10 cellular contexts compared by ENCODE assay signal in the genomic region with DNA sequence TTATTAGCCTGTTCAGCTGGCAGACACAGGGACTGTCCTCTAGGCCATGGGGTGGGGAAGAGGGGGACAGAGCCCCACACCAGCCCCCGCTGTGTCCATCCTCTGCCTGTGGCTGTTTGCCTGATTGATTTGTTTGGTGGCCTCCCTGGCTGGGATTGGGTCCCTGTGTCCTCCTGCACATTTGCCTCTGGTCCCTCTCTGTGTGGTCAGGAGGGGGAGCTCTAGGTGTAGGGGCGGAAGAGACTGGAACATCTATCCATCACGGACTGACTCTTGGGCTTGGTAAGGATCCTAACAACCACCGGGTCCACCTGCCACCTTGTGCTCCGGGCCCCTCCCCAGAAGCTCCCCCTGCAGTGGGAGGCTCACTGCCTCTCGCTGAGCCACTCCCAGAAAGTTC. TPM values are rescaled to one million over a fixed set of nuclear protein-coding genes. Genes with fewer than 3 reads are reported as not detected.
DNase-seq lines count a peak whose midpoint lies in the region; FAIRE-seq and TF ChIP-seq lines count a peak whose summit lies in the region.
"Had no signal": no experiment of that assay in that cellular context is flagged by ENCODE, and none has a peak within 500 bp of the region (broad histone marks: within the 10 kb centered on the region; RNA-seq: fewer than 3 reads in every experiment).

No MANE protein-coding gene starts in this region.

- H3K4me3 Mint-ChIP-seq in T-helper 2 cell treated with Interferon-gamma antibody and Interleukin-4, amounts not matched to agents 5 μg/mL and 100 μg/mL, for 36 hours: no peak overlapping the region

- H3K27ac ChIP-seq in smooth muscle cell (ENCODE audit: low read depth): no peak overlapping the region
- H3K27ac ChIP-seq in substantia nigra (ENCODE audit: low read depth, low read length, poor library complexity, severe bottlenecking): no peak overlapping the region

- DNase-seq in NCI-H526 (lab: John Stamatoyannopoulos, UW): peak; percentile 3 to 26
- no peak for DNase-seq in NCI-H526 treated with DMSO at 0.1 percent for 48 hours (lab: John Stamatoyannopoulos, UW)
- peak; percentile 46 for DNase-seq in bronchial epithelial cell (ENCODE audit: low read depth)
- no peak for DNase-seq in smooth muscle cell (lab: John Stamatoyannopoulos, UW; ENCODE audit: unreplicated experiment)
- DNase-seq in substantia nigra (lab: John Stamatoyannopoulos, UW): no peak
- no peak for DNase-seq in NCI-H1436 treated with DMSO at 0.1 percent for 48 hours (lab: John Stamatoyannopoulos, UW)
- no peak for DNase-seq in T-helper 2 cell treated with Interferon-gamma antibody and Interleukin-4, amounts not matched to agents 5 μg/mL and 100 μg/mL, for 36 hours (ENCODE audit: low spot score)
- DNase-seq: COR-L47 had no signal

- no peak overlapping the region for H3K27ac Mint-ChIP-seq in T-helper 2 cell treated with Interferon-gamma antibody and Interleukin-4, amounts not matched to agents 5 μg/mL and 100 μg/mL, for 36 hours

- no peak overlapping the region for H3K9ac ChIP-seq in Loucy (ENCODE audit: low read depth, low read length, poor library complexity, severe bottlenecking)
- H3K9ac ChIP-seq in smooth muscle cell (ENCODE audit: low read depth): no peak overlapping the region

- no peaks in the 10 kb centered on the region for H3K9me3 Mint-ChIP-seq in T-helper 2 cell treated with Interferon-gamma antibody and Interleukin-4, amounts not matched to agents 5 μg/mL and 100 μg/mL, for 36 hours

- H2AFZ ChIP-seq in Loucy (ENCODE audit: low read length) (no peak overlapping the region), smooth muscle cell (ENCODE audit: low read depth) (no peak overlapping the region)

- no peaks in the 10 kb centered on the region for H4K20me1 ChIP-seq in Loucy (ENCODE audit: insufficient read depth, low read length, poor library complexity, severe bottlenecking)
- no peaks in the 10 kb centered on the region for H4K20me1 ChIP-seq in smooth muscle cell (ENCODE audit: low read depth)

- H3F3A ChIP-seq in Loucy (ENCODE audit: low read depth) (no peaks in the 10 kb centered on the region), smooth muscle cell (ENCODE audit: low read depth) (no peaks in the 10 kb centered on the region)

- H3K4me3 ChIP-seq in Loucy (ENCODE audit: low read length, poor library complexity, severe bottlenecking) (no peak overlapping the region), bronchial epithelial cell (ENCODE audit: low read depth, low read length) (no peak overlapping the region), smooth muscle cell (no peak overlapping the region)

- peak; percentile 52; the same call in 1 of the 2 replicates for TF ChIP-seq CTCF in Loucy (conservative IDR thresholded peaks at IDR 0.05; ENCODE audit: low read length)
- peak; percentile 81 for TF ChIP-seq CTCF in bronchial epithelial cell (IDR thresholded peaks at IDR 0.05; ENCODE audit: insufficient read depth, low read length, severe bottlenecking)
- TF ChIP-seq CTCF in smooth muscle cell (IDR thresholded peaks at IDR 0.05; ENCODE audit: borderline replicate concordance, insufficient read depth, poor library complexity, severe bottlenecking): peak; percentile 24

- H3K9me2 ChIP-seq in Loucy (replicated peaks; ENCODE audit: low read depth, low read length): no peaks in the 10 kb centered on the region

- H3K9me3 ChIP-seq in Loucy (ENCODE audit: insufficient read depth, low read depth, low read length) (no peaks in the 10 kb centered on the region), smooth muscle cell (replicated peaks; ENCODE audit: low read depth) (no peaks in the 10 kb centered on the region)

- no peaks in the 10 kb centered on the region for H3K4me1 ChIP-seq in Loucy (ENCODE audit: insufficient read depth, low read length, poor library complexity, severe bottlenecking)
- H3K4me1 ChIP-seq in smooth muscle cell (ENCODE audit: low read depth): peaks cover 21% of the 10 kb centered on the region

- H3K36me3 Mint-ChIP-seq in T-helper 2 cell treated with Interferon-gamma antibody and Interleukin-4, amounts not matched to agents 5 μg/mL and 100 μg/mL, for 36 hours (ENCODE audit: low read depth): no peaks in the 10 kb centered on the region

- H3K79me2 ChIP-seq in Loucy (ENCODE audit: insufficient read depth, low read length) (no peaks in the 10 kb centered on the region), smooth muscle cell (ENCODE audit: low read depth) (no peaks in the 10 kb centered on the region)

- peak; percentile 23 for FAIRE-seq in bronchial epithelial cell (lab: Jason Lieb, UNC)
- FAIRE-seq: endometrium had no signal

- no peaks in the 10 kb centered on the region for H3K36me3 ChIP-seq in Loucy (ENCODE audit: insufficient read depth, low read length)
- H3K36me3 ChIP-seq in bronchial epithelial cell (ENCODE audit: control insufficient read depth, insufficient read depth, low read length): no peaks in the 10 kb centered on the region
- H3K36me3 ChIP-seq in smooth muscle cell (ENCODE audit: low read depth): no peaks in the 10 kb centered on the region

- H3K27me3 Mint-ChIP-seq in T-helper 2 cell treated with Interferon-gamma antibody and Interleukin-4, amounts not matched to agents 5 μg/mL and 100 μg/mL, for 36 hours (ENCODE audit: low read depth): peaks cover 39% of the 10 kb centered on the region

- no peaks in the 10 kb centered on the region for H3K4me1 Mint-ChIP-seq in T-helper 2 cell treated with Interferon-gamma antibody and Interleukin-4, amounts not matched to agents 5 μg/mL and 100 μg/mL, for 36 hours (ENCODE audit: low read depth)

- H3K27me3 ChIP-seq in Loucy (ENCODE audit: insufficient read depth, low read length, poor library complexity, severe bottlenecking) (no peaks in the 10 kb centered on the region), bronchial epithelial cell (ENCODE audit: control insufficient read depth, insufficient read depth, low read length) (peaks cover 18% of the 10 kb centered on the region), smooth muscle cell (ENCODE audit: low read depth) (peaks cover 70% of the 10 kb centered on the region)

- no peak overlapping the region for H3K4me2 ChIP-seq in Loucy (ENCODE audit: low read depth, low read length, poor library complexity, severe bottlenecking)
- H3K4me2 ChIP-seq in smooth muscle cell: no peak overlapping the region

- 60% methylated on average over 6 of the region's 6 CpGs for WGBS in smooth muscle cell (ENCODE audit: low lambda C conversion rate)

RNA-seq across cellular contexts. Expression of a gene that starts 38.4 kb away (rescaled TPM):
- total RNA-seq in bronchial epithelial cell: 26.0 and 29.7 TPM in 2 replicates
- total RNA-seq in smooth muscle cell: 56.8 and 81.0 TPM in 2 replicates
- polyA plus RNA-seq in smooth muscle cell: 98.2 and 114 TPM in 2 replicates

Comparison
In these comparisons a context has a peak if more than half of its experiments do, and no peak if none do; other contexts are left out.
1. DNase-seq: peak in NCI-H526 (2 of 2) and bronchial epithelial cell (single experiment); none in NCI-H526 treated with DMSO at 0.1 percent for 48 hours (single experiment), smooth muscle cell (single experiment), substantia nigra (0 of 49), NCI-H1436 treated with DMSO at 0.1 percent for 48 hours (single experiment) and T-helper 2 cell treated with Interferon-gamma antibody and Interleukin-4, amounts not matched to agents 5 μg/mL and 100 μg/mL, for 36 hours (single experiment).
2. CTCF ChIP-seq: peak in every context shown above with its lines; median percentile 81 in bronchial epithelial cell; 52 in Loucy; 24 in smooth muscle cell.